ENCODE assay signal across 34 cellular contexts in the genomic region with DNA sequence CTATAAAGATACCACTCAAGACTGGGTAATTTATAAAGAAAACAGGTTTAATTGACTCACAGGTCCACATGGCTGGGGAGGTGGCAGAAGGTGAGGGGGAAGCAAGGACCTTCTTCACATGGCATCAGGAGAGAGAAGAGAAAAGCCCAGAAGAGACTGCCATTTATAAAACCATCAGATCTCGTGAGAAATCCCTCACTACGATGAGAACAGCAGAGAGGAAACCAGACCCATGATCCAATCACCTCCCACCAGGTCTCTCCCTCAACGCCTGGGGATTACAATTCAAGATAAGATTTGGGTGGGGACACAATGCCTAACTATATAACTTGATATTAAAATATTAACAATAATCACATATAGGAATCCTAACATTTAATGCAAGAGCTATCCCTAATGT.
"Had no signal": no experiment of that assay in that cellular context is flagged by ENCODE, and none has a peak within 500 bp of the region (broad histone marks: within the 10 kb centered on the region; RNA-seq: fewer than 3 reads in every experiment).

No MANE protein-coding gene starts in this region.

- H3K9me3 Mint-ChIP-seq: activated B cell treated with CpG ODN at 0.5 μM for 24 hours; activated naive CD4-positive, alpha-beta T cell treated with anti-CD3 and anti-CD28 coated beads for 36 hours; activated naive CD8-positive, alpha-beta T cell treated with anti-CD3 and anti-CD28 coated beads for 36 hours; activated T-cell treated with anti-CD3 and anti-CD28 coated beads, Interleukin-2, amount 50 U/mL, for 4 hours had no signal

- H3K27ac Mint-ChIP-seq: activated B cell treated with CpG ODN at 0.5 μM for 24 hours; activated CD4-positive, alpha-beta memory T cell treated with anti-CD3 and anti-CD28 coated beads for 36 hours; activated naive CD4-positive, alpha-beta T cell treated with anti-CD3 and anti-CD28 coated beads for 36 hours; activated naive CD8-positive, alpha-beta T cell treated with anti-CD3 and anti-CD28 coated beads for 36 hours; activated T-helper 1 cell treated with anti-CD3 and anti-CD28 coated beads, Interleukin-12 subunit alpha, Interleukin-12 subunit beta, Interleukin-2, Interleukin-4 antibody, amounts not matched to agents 30 ng/mL and 10 ng/mL and 1 ng/mL, durations not matched to agents 14 hours and 24 hours and 36 hours had no signal

- H3K4me3 Mint-ChIP-seq: activated B cell treated with CpG ODN at 0.5 μM for 24 hours; activated CD4-positive, alpha-beta memory T cell treated with anti-CD3 and anti-CD28 coated beads for 36 hours; activated naive CD4-positive, alpha-beta T cell treated with anti-CD3 and anti-CD28 coated beads for 36 hours; activated naive CD8-positive, alpha-beta T cell treated with anti-CD3 and anti-CD28 coated beads for 36 hours; activated T-cell treated with anti-CD3 and anti-CD28 coated beads, Interleukin-2, amount 50 U/mL, for 4 hours; activated T-helper 1 cell treated with anti-CD3 and anti-CD28 coated beads, Interleukin-12 subunit alpha, Interleukin-12 subunit beta, Interleukin-2, Interleukin-4 antibody, amounts not matched to agents 30 ng/mL and 10 ng/mL and 1 ng/mL, durations not matched to agents 14 hours and 24 hours and 36 hours had no signal

- H3K27me3 Mint-ChIP-seq: activated B cell treated with CpG ODN at 0.5 μM for 24 hours; activated CD4-positive, alpha-beta memory T cell treated with anti-CD3 and anti-CD28 coated beads for 36 hours; activated naive CD8-positive, alpha-beta T cell treated with anti-CD3 and anti-CD28 coated beads for 36 hours had no signal

- H3K27ac ChIP-seq: cardiac muscle cell, KMS-11, PC-9, RWPE1, VCaP had no signal

- H2AFZ ChIP-seq: PC-9 had no signal

- ATAC-seq: activated T-cell treated with anti-CD3 and anti-CD28 coated beads, Interleukin-2, amount 50 U/mL, for 4 hours; Right ventricle myocardium inferior had no signal

- H3K36me3 ChIP-seq: cardiac muscle cell had no signal

- H3K27me3 ChIP-seq: cardiac muscle cell had no signal

- H3K9ac ChIP-seq: KMS-11 had no signal

- H3K4me2 ChIP-seq: KMS-11, PC-9 had no signal

- FAIRE-seq: RCC 7860 had no signal

- DNase-seq: activated B cell treated with CpG ODN at 0.5 μM for 24 hours; activated CD4-positive, alpha-beta memory T cell treated with anti-CD3 and anti-CD28 coated beads for 36 hours; activated CD4-positive, alpha-beta T cell treated with anti-CD3 and anti-CD28 coated beads for 4 hours; activated CD4-positive, alpha-beta T cell treated with anti-CD3 and anti-CD28 coated beads, Interleukin-2, amount 50 U/mL, for 1 hour; activated CD4-positive, CD25-positive, alpha-beta regulatory T cell treated with anti-CD3 and anti-CD28 coated beads, Interleukin-2, amount 50 U/mL, for 72 hours; activated CD8-positive, alpha-beta memory T cell treated with anti-CD3 and anti-CD28 coated beads, Interleukin-2, amount 50 U/mL, for 4 hours; activated gamma-delta T cell treated with Interleukin-2 at 50 U/mL for 16 hours; activated naive CD4-positive, alpha-beta T cell treated with anti-CD3 and anti-CD28 coated beads for 36 hours; activated naive CD8-positive, alpha-beta T cell treated with anti-CD3 and anti-CD28 coated beads for 36 hours; activated T-cell treated with anti-CD3 and anti-CD28 coated beads for 4 hours; activated T-cell treated with anti-CD3 and anti-CD28 coated beads, Interleukin-2, amount 50 U/mL, for 4 hours; amniotic stem cell; aorta; MM.1S; MV-4-11; NCI-H1092; NCI-H1436 treated with DMSO at 0.1 percent for 48 hours; NCI-H1694 treated with DMSO at 0.1 percent for 48 hours; NCI-H2029; NCI-H345; NCI-H524 treated with DMSO at 0.1 percent for 48 hours; PC-9; SIG-M5; SW 1271; T-helper 1 cell; T-helper 2 cell; T-helper 9 cell had no signal

- H3K4me3 ChIP-seq: cardiac muscle cell, PC-9 had no signal
